ENCODE assay signal across 21 cellular contexts in the genomic region with DNA sequence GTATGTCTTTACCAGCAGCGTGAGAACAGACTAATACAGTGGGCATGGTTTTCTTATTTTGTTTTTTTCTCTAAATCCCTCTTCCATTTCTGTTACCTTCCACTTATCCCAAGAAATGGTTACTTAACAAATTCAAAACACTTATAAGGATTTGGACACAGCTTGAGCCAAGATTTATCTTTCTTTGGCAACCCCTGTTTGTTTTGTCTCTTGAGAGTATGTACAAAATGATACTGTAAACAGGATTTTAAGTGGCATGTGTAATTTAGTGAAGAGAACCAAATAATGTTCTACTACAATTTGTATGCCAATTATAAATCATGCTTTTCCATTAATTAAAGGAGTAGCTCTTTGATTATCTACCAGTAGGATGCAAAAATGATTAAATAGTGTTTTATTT. TPM values are rescaled to one million over a fixed set of nuclear protein-coding genes. Genes with fewer than 3 reads are reported as not detected.
"Had no signal": no experiment of that assay in that cellular context is flagged by ENCODE, and none has a peak within 500 bp of the region (broad histone marks: within the 10 kb centered on the region; RNA-seq: fewer than 3 reads in every experiment).

No MANE protein-coding gene starts in this region.

- ATAC-seq: activated T-cell treated with anti-CD3 and anti-CD28 coated beads, Interleukin-2, amount 50 U/mL, for 72 hours had no signal

- H3K36me3 Mint-ChIP-seq: activated naive CD8-positive, alpha-beta T cell treated with anti-CD3 and anti-CD28 coated beads, Interleukin-2, amount 10 ng/mL, durations not matched to agents 7 days and 5 days had no signal

- H3K4me3 Mint-ChIP-seq: activated CD4-positive, alpha-beta memory T cell treated with anti-CD3 and anti-CD28 coated beads, Interleukin-2, amount 10 ng/mL, durations not matched to agents 7 days and 5 days; activated CD4-positive, alpha-beta T cell treated with anti-CD3 and anti-CD28 coated beads, Interleukin-2, amount 10 ng/mL, durations not matched to agents 7 days and 5 days; activated naive CD8-positive, alpha-beta T cell treated with anti-CD3 and anti-CD28 coated beads, Interleukin-2, amount 10 ng/mL, durations not matched to agents 7 days and 5 days; activated T-cell treated with anti-CD3 and anti-CD28 coated beads, Interleukin-2, amount 50 U/mL, for 72 hours had no signal

- H3K9me3 Mint-ChIP-seq: activated CD4-positive, alpha-beta memory T cell treated with anti-CD3 and anti-CD28 coated beads, Interleukin-2, amount 10 ng/mL, durations not matched to agents 7 days and 5 days; activated CD4-positive, alpha-beta T cell treated with anti-CD3 and anti-CD28 coated beads, Interleukin-2, amount 10 ng/mL, durations not matched to agents 7 days and 5 days; activated naive CD8-positive, alpha-beta T cell treated with anti-CD3 and anti-CD28 coated beads, Interleukin-2, amount 10 ng/mL, durations not matched to agents 7 days and 5 days; activated T-cell treated with anti-CD3 and anti-CD28 coated beads, Interleukin-2, amount 50 U/mL, for 72 hours had no signal

- H3K27ac Mint-ChIP-seq: activated CD4-positive, alpha-beta memory T cell treated with anti-CD3 and anti-CD28 coated beads, Interleukin-2, amount 10 ng/mL, durations not matched to agents 7 days and 5 days; activated CD4-positive, alpha-beta T cell treated with anti-CD3 and anti-CD28 coated beads, Interleukin-2, amount 10 ng/mL, durations not matched to agents 7 days and 5 days; activated naive CD8-positive, alpha-beta T cell treated with anti-CD3 and anti-CD28 coated beads, Interleukin-2, amount 10 ng/mL, durations not matched to agents 7 days and 5 days; activated T-cell treated with anti-CD3 and anti-CD28 coated beads, Interleukin-2, amount 50 U/mL, for 72 hours had no signal

- DNase-seq: activated CD4-positive, alpha-beta memory T cell treated with anti-CD3 and anti-CD28 coated beads, Interleukin-2, amount 10 ng/mL, durations not matched to agents 7 days and 5 days; activated CD4-positive, alpha-beta T cell treated with anti-CD3 and anti-CD28 coated beads, Interleukin-2, amount 10 ng/mL, durations not matched to agents 7 days and 5 days; activated CD4-positive, CD25-positive, alpha-beta regulatory T cell; activated naive CD4-positive, alpha-beta T cell treated with anti-CD3 and anti-CD28 coated beads, Interleukin-2, amount 50 U/mL, for 16 hours; activated naive CD8-positive, alpha-beta T cell treated with anti-CD3 and anti-CD28 coated beads, Interleukin-2, amount 10 ng/mL, durations not matched to agents 7 days and 5 days; activated T-cell treated with anti-CD3 and anti-CD28 coated beads for 4 hours; activated T-cell treated with anti-CD3 and anti-CD28 coated beads, Interleukin-2, amount 50 U/mL, for 72 hours; adrenal gland; anterior cingulate cortex; caudate nucleus; MG63; MV-4-11; NCI-H1694; NCI-H2029; NCI-H446; NCI-H524; Peyer's patch; Right ventricle myocardium superior; SJCRH30; SK-N-SH; T-helper 1 cell had no signal

- H3K4me1 Mint-ChIP-seq: activated CD4-positive, alpha-beta memory T cell treated with anti-CD3 and anti-CD28 coated beads, Interleukin-2, amount 10 ng/mL, durations not matched to agents 7 days and 5 days; activated CD4-positive, alpha-beta T cell treated with anti-CD3 and anti-CD28 coated beads, Interleukin-2, amount 10 ng/mL, durations not matched to agents 7 days and 5 days; activated naive CD8-positive, alpha-beta T cell treated with anti-CD3 and anti-CD28 coated beads, Interleukin-2, amount 10 ng/mL, durations not matched to agents 7 days and 5 days had no signal

RNA-seq across cellular contexts. Expression of gene PPP1R14C, which starts 51.4 kb away (rescaled TPM):
- total RNA-seq: activated CD4-positive, alpha-beta T cell treated with anti-CD3 and anti-CD28 coated beads, Interleukin-2, amount 10 ng/mL, durations not matched to agents 7 days and 5 days; activated naive CD8-positive, alpha-beta T cell treated with anti-CD3 and anti-CD28 coated beads, Interleukin-2, amount 10 ng/mL, durations not matched to agents 7 days and 5 days; SJCRH30 had no signal
